15 cellular contexts compared by ENCODE assay signal in genomic region chr3:161049683-161050248, GRCh38. TPM values are rescaled to one million over a fixed set of nuclear protein-coding genes. Genes with fewer than 3 reads are reported as not detected.
DNase-seq lines count a peak whose midpoint lies in the region; ATAC-seq, FAIRE-seq and TF ChIP-seq lines count a peak whose summit lies in the region.
"Had no signal": no experiment of that assay in that cellular context is flagged by ENCODE, and none has a peak within 500 bp of the region (broad histone marks: within the 10 kb centered on the region; RNA-seq: fewer than 3 reads in every experiment).

No MANE protein-coding gene starts in this region.

- H3K36me3 ChIP-seq in right lobe of liver (no peaks in the 10 kb centered on the region), HepG2 (replicated peaks in 1 of 2; ENCODE audit: control insufficient read depth in 1 of 2, insufficient read depth in 2 of 2, low read length in 2 of 2) (no peaks in the 10 kb centered on the region), small intestine (ENCODE audit: control insufficient read depth in 2 of 2, insufficient read depth in 2 of 2, low read length in 2 of 2) (no peaks in the 10 kb centered on the region)

- H3K27ac Mint-ChIP-seq in stimulated activated naive CD8-positive, alpha-beta T cell treated with anti-CD3 and anti-CD28 coated beads, Interleukin-15, amount 100 ng/mL, for 72 hours: peak overlapping the region; percentile 22 to 85
- H3K27ac Mint-ChIP-seq: CD4-positive, alpha-beta memory T cell had no signal

- no peaks in the 10 kb centered on the region for H3K4me1 ChIP-seq in right lobe of liver
- H3K4me1 ChIP-seq in HepG2 (ENCODE audit: insufficient read depth, low read length): no peaks in the 10 kb centered on the region
- H3K4me1 ChIP-seq in small intestine (ENCODE audit: control insufficient read depth in 2 of 2, insufficient read depth in 1 of 2, low read depth in 1 of 2, low read length in 1 of 2): no peaks in the 10 kb centered on the region

- H3K27me3 ChIP-seq in right lobe of liver: no peaks in the 10 kb centered on the region
- peaks cover 0 to 2% of the 10 kb centered on the region in 2 experiments; a peak in 1 of 5 replicates for H3K27me3 ChIP-seq in HepG2 (ENCODE audit: control insufficient read depth in 1 of 2, insufficient read depth in 2 of 2, low read length in 2 of 2)
- no peaks in the 10 kb centered on the region for H3K27me3 ChIP-seq in small intestine (ENCODE audit: control insufficient read depth in 2 of 2, insufficient read depth in 2 of 2, low read length in 2 of 2)

- TF ChIP-seq CTCF in right lobe of liver (IDR thresholded peaks at IDR 0.05): no peak
- no peak for TF ChIP-seq CTCF in HepG2 (CRISPR knock-in tag; IDR thresholded peaks at IDR 0.05)

- peak in 3 of 4 donors; percentile 40 to 52 (median 43) for ATAC-seq in right lobe of liver
- no peak for ATAC-seq in HepG2
- ATAC-seq in left lobe of liver: peak; percentile 53
- peak; percentile 93 for ATAC-seq in stimulated activated naive CD8-positive, alpha-beta T cell treated with anti-CD3 and anti-CD28 coated beads, Interleukin-15, amount 100 ng/mL, for 72 hours
- no peak for ATAC-seq in GM18907 (IDR thresholded peaks at IDR 0.05; ENCODE audit: unreplicated experiment)

- BruUV-seq in HepG2 (replicated peaks; lab: Mats Ljungman, UMichigan): no TSS peak

- in situ Hi-C loops in HepG2 (cut with HindIII; ENCODE audit: extremely low pct_ligation_motif_present, low pct_unique_long_range_greater_than_20kb): no loop called here

- CTCF ChIA-PET in HepG2 (lab: Yijun Ruan, JAX; ENCODE audit: low intra/inter-chr PET ratio, low total read pairs): no interaction called here

- no peaks in the 10 kb centered on the region for H3K27me3 Mint-ChIP-seq in stimulated activated naive CD8-positive, alpha-beta T cell treated with anti-CD3 and anti-CD28 coated beads, Interleukin-15, amount 100 ng/mL, for 72 hours
- H3K27me3 Mint-ChIP-seq: CD4-positive, alpha-beta memory T cell had no signal

- no peaks in the 10 kb centered on the region for H4K20me1 ChIP-seq in HepG2 (ENCODE audit: insufficient read depth, low read length)

- H3K27ac ChIP-seq in right lobe of liver (no peak overlapping the region), HepG2 (ENCODE audit: extremely low read length, insufficient read depth, low read length) (no peak overlapping the region), small intestine (ENCODE audit: low read depth in 1 of 2, low read length in 1 of 2) (no peak overlapping the region)
- H3K27ac ChIP-seq: SK-N-MC had no signal

- no peak overlapping the region for H3K9ac ChIP-seq in HepG2 (ENCODE audit: insufficient read depth, low read depth, low read length)

- H3K4me1 Mint-ChIP-seq in stimulated activated naive CD8-positive, alpha-beta T cell treated with anti-CD3 and anti-CD28 coated beads, Interleukin-15, amount 100 ng/mL, for 72 hours: peaks cover 32% of the 10 kb centered on the region
- H3K4me1 Mint-ChIP-seq: CD4-positive, alpha-beta memory T cell had no signal

- WGBS in right lobe of liver (ENCODE audit: insufficient coverage, low coverage, low lambda C conversion rate, missing lambda C conversion rate): 57% methylated on average over 3 of the region's 4 CpGs
- 25% methylated on average over 4 of the region's 4 CpGs for WGBS in HepG2 (ENCODE audit: low lambda C conversion rate)
- WGBS in small intestine, 3 donors: 79 to 84% (median 80%) methylated on average over 4 of the region's 4 CpGs

- H3K4me3 ChIP-seq in right lobe of liver (no peak overlapping the region), HepG2 (replicated peaks in 1 of 3; ENCODE audit: insufficient read depth in 1 of 3, low read depth in 2 of 3, low read length in 3 of 3) (no peak overlapping the region), small intestine (ENCODE audit: low read depth in 1 of 2, low read length in 2 of 2) (no peak overlapping the region)
- H3K4me3 ChIP-seq: SK-N-MC had no signal

- DNase-seq in right lobe of liver (no peak), HepG2 (ENCODE audit: low spot score) (no peak), NCI-H69 (lab: John Stamatoyannopoulos, UW) (peak; percentile 45), left lobe of liver (ENCODE audit: low spot score) (no peak), small intestine (no peak)
- DNase-seq in stimulated activated naive CD8-positive, alpha-beta T cell treated with anti-CD3 and anti-CD28 coated beads, Interleukin-15, amount 100 ng/mL, for 72 hours: no peak
- DNase-seq: CD4-positive, alpha-beta memory T cell; HCEC 1CT; NCI-H1436; NCI-H2081; NCI-H226; NCI-H526 treated with DMSO at 0.1 percent for 48 hours; NK-92 treated with Interleukin-12 subunit alpha and Interleukin-12 subunit beta, amount 100 ng/mL, for 24 hours had no signal

- no peak for FAIRE-seq in HepG2 (lab: Jason Lieb, UNC)
- FAIRE-seq in small intestine (lab: Jason Lieb, UNC): no peak

- no peak overlapping the region for H2AFZ ChIP-seq in HepG2 (ENCODE audit: low read length)

- no peak for TF ChIP-seq POLR2A in right lobe of liver (IDR thresholded peaks at IDR 0.05)
- no peak for TF ChIP-seq POLR2A in HepG2 (IDR thresholded peaks at IDR 0.05; ENCODE audit: insufficient read depth in 1 of 2, low read depth in 2 of 2, low read length in 2 of 2)

- no peaks in the 10 kb centered on the region for H3K9me3 ChIP-seq in right lobe of liver
- H3K9me3 ChIP-seq in HepG2 (ENCODE audit: low read length): no peaks in the 10 kb centered on the region
- no peaks in the 10 kb centered on the region for H3K9me3 ChIP-seq in small intestine (ENCODE audit: control insufficient read depth, low read depth)

- peak overlapping the region; percentile 24 to 25 for H3K4me3 Mint-ChIP-seq in stimulated activated naive CD8-positive, alpha-beta T cell treated with anti-CD3 and anti-CD28 coated beads, Interleukin-15, amount 100 ng/mL, for 72 hours
- H3K4me3 Mint-ChIP-seq: CD4-positive, alpha-beta memory T cell had no signal

- POLR2A ChIA-PET in HepG2 (lab: Yijun Ruan, JAX): no interaction called here

- intact Hi-C loops in right lobe of liver (cut with DNase I): no loop called here
- intact Hi-C loops in HepG2 (cut with micrococcal nuclease; ENCODE audit: unreplicated experiment): loop anchor here (10.0 kb wide), 1 partner anchor 95 kb away; no protein-coding TSS in a partner anchor

- H3K79me2 ChIP-seq in HepG2 (ENCODE audit: insufficient read depth, low read length): no peaks in the 10 kb centered on the region

- TF ChIP-seq RAD21 in HepG2 (CRISPR knock-in tag; IDR thresholded peaks at IDR 0.05): no peak

- H3K4me2 ChIP-seq in HepG2 (ENCODE audit: low read depth, low read length): no peak overlapping the region

- H3K9me3 Mint-ChIP-seq in stimulated activated naive CD8-positive, alpha-beta T cell treated with anti-CD3 and anti-CD28 coated beads, Interleukin-15, amount 100 ng/mL, for 72 hours: peaks cover 0 to 4% of the 10 kb centered on the region in 2 donors

- TF ChIP-seq EP300 in HepG2 (IDR thresholded peaks at IDR 0.05; ENCODE audit: low read depth in 2 of 2, low read length in 2 of 2) (no peak), HepG2 (CRISPR knock-in tag; IDR thresholded peaks at IDR 0.05; ENCODE audit: borderline replicate concordance) (no peak)

TF ChIP-seq in HepG2, 621 proteins besides CTCF, POLR2A, EP300 and RAD21 (continues in another document):
- TF ChIP-seq ATM (IDR thresholded peaks at IDR 0.05; ENCODE audit: borderline replicate concordance) (no peak), SMYD3 (CRISPR knock-in tag; IDR thresholded peaks at IDR 0.05) (no peak), KLF16 (CRISPR knock-in tag; IDR thresholded peaks at IDR 0.05) (no peak), ZNF724P (CRISPR knock-in tag; IDR thresholded peaks at IDR 0.05; ENCODE audit: borderline replicate concordance) (no peak), ZFP1 (CRISPR knock-in tag; IDR thresholded peaks at IDR 0.05) (no peak), ZNF333 (CRISPR knock-in tag; IDR thresholded peaks at IDR 0.05; ENCODE audit: borderline replicate concordance) (no peak), ZNF3 (CRISPR knock-in tag; IDR thresholded peaks at IDR 0.05) (no peak), RBAK (CRISPR knock-in tag; IDR thresholded peaks at IDR 0.05) (no peak), KAT8 (CRISPR knock-in tag; IDR thresholded peaks at IDR 0.05) (no peak), ZNF44 (CRISPR knock-in tag; IDR thresholded peaks at IDR 0.05) (no peak)

RNA-seq across cellular contexts. Expression of gene B3GALNT1, which starts 55.4 kb away (rescaled TPM):
- total RNA-seq in right lobe of liver: 1 to 10 TPM in 3 of 6 experiments, under 1 TPM in 3; 0.24 to 1.5 (median 0.70) TPM
- total RNA-seq in HepG2 (2016; rRNA removed; fragmentation: Illumina TruSeq; extraction: Trizol): not detected in 2 replicates
- not detected in 2 replicates for total RNA-seq in HepG2 (2016; cell fraction: cytosol; rRNA removed; fragmentation: Illumina TruSeq; extraction: Trizol; ENCODE audit: low read depth)
- total RNA-seq in HepG2 (2016; cell fraction: insoluble cytoplasmic fraction; rRNA removed; fragmentation: Illumina TruSeq; extraction: Trizol): not detected in 2 replicates
- not detected in 2 replicates for total RNA-seq in HepG2 (2016; cell fraction: membrane; rRNA removed; fragmentation: Illumina TruSeq; extraction: Trizol)
- not detected in 2 replicates for total RNA-seq in HepG2 (2016; cell fraction: nucleus; rRNA removed; fragmentation: Illumina TruSeq; extraction: Trizol)
- polyA plus RNA-seq in HepG2 (2011; rRNA removed): not detected in 2 replicates
- polyA plus RNA-seq in HepG2 (2011; cell fraction: cytosol; rRNA removed): not detected in 2 replicates
- polyA plus RNA-seq in HepG2 (2011; cell fraction: nucleus; rRNA removed): not detected in 2 replicates
- polyA plus RNA-seq in HepG2 (2012): not detected in 2 replicates
- polyA plus RNA-seq in HepG2 (2016; cell fraction: cytosol; fragmentation: Illumina TruSeq; extraction: Trizol; ENCODE audit: low read depth): not detected in 2 replicates
- polyA plus RNA-seq in HepG2 (2016; cell fraction: insoluble cytoplasmic fraction; fragmentation: Illumina TruSeq; extraction: Trizol; ENCODE audit: low read depth): not detected in 2 replicates
- polyA plus RNA-seq in HepG2 (2016; cell fraction: membrane; fragmentation: Illumina TruSeq; extraction: Trizol; ENCODE audit: low read depth): not detected in 2 replicates
- not detected in 2 replicates for polyA plus RNA-seq in HepG2 (2016; cell fraction: nucleus; fragmentation: Illumina TruSeq; extraction: Trizol; ENCODE audit: insufficient read depth, low read depth)
- not detected in 2 replicates for polyA minus RNA-seq in HepG2 (2011; rRNA and poly(A)+ RNA removed; ENCODE audit: low replicate concordance)
- not detected in 2 replicates for polyA minus RNA-seq in HepG2 (2011; cell fraction: cytosol; rRNA and poly(A)+ RNA removed)
- not detected in 2 replicates for polyA minus RNA-seq in HepG2 (2011; cell fraction: nucleus; rRNA and poly(A)+ RNA removed)
- 0.33 TPM for total RNA-seq in left lobe of liver
- 1 to 10 TPM in 1 of 3 donors, under 1 TPM in 1, not detected in 1; 0.81 to 4.3 TPM for polyA plus RNA-seq in small intestine

Comparison
In these comparisons a context has a peak if more than half of its experiments do, and no peak if none do; other contexts are left out.
1. ATAC-seq: peak in right lobe of liver (3 of 4), left lobe of liver (single experiment) and stimulated activated naive CD8-positive, alpha-beta T cell treated with anti-CD3 and anti-CD28 coated beads, Interleukin-15, amount 100 ng/mL, for 72 hours (single experiment); none in HepG2 (single experiment) and GM18907 (single experiment).